1 cellular context compared by ENCODE assay signal in the genomic region with DNA sequence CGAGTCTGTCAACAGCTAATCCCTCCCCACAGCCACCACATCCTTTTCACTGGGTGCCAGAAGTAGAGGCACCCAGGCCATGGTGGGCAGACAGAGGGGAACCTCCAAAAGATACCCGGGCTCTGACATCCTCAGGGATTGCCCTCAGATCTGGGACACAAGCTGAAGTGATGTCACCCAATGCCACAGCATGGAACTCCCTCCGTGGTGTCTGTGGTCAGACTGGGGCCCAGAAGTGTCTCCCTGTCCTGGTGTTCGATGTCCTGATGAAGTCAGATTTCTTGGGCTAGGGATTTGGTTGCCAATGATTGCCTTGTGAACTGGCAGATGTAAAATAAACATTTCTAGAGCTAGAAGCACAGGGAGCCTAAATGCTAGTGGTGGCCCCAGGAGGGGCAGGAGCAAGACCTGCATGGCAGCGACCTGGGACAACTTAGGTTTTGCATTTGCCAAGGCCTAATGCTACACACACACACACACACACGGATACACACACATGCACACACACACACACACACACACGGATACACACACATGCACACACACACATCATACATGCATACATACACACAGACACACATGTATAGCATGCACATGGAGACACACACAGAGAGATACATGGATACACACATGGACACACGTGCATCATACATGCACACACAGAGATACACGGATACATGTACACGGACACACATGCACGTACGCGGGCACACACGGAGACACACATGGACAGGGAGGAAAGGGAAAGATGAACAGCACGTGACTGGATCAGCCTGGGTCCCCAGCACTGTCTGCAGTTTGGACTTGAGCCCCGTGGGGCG.
TF ChIP-seq lines count a peak whose summit lies in the region.

No MANE protein-coding gene starts in this region.

TF ChIP-seq in K562, 482 proteins besides CTCF, POLR2A, EP300 and RAD21 (continued from another document and continues in another):
- TF ChIP-seq, protein P1, sequence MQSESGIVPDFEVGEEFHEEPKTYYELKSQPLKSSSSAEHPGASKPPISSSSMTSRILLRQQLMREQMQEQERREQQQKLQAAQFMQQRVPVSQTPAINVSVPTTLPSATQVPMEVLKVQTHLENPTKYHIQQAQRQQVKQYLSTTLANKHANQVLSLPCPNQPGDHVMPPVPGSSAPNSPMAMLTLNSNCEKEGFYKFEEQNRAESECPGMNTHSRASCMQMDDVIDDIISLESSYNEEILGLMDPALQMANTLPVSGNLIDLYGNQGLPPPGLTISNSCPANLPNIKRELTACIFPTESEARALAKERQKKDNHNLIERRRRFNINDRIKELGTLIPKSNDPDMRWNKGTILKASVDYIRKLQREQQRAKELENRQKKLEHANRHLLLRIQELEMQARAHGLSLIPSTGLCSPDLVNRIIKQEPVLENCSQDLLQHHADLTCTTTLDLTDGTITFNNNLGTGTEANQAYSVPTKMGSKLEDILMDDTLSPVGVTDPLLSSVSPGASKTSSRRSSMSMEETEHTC (IDR thresholded peaks at IDR 0.05), result no peak
- TF ChIP-seq MYBL2 (IDR thresholded peaks at IDR 0.05; ENCODE audit: low read depth), result no peak
- TF ChIP-seq MYBL2 (CRISPR knock-in tag; IDR thresholded peaks at IDR 0.05; ENCODE audit: borderline replicate concordance), result 0 out of 2 replicates have a peak, but pooled peaks have one; percentile 50
- TF ChIP-seq, protein P2, sequence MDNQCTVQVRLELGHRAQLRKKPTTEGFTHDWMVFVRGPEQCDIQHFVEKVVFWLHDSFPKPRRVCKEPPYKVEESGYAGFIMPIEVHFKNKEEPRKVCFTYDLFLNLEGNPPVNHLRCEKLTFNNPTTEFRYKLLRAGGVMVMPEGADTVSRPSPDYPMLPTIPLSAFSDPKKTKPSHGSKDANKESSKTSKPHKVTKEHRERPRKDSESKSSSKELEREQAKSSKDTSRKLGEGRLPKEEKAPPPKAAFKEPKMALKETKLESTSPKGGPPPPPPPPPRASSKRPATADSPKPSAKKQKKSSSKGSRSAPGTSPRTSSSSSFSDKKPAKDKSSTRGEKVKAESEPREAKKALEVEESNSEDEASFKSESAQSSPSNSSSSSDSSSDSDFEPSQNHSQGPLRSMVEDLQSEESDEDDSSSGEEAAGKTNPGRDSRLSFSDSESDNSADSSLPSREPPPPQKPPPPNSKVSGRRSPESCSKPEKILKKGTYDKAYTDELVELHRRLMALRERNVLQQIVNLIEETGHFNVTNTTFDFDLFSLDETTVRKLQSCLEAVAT (IDR thresholded peaks at IDR 0.05), result no peak
- TF ChIP-seq L3MBTL2 (IDR thresholded peaks at IDR 0.05), result no peak
- TF ChIP-seq, protein P3, sequence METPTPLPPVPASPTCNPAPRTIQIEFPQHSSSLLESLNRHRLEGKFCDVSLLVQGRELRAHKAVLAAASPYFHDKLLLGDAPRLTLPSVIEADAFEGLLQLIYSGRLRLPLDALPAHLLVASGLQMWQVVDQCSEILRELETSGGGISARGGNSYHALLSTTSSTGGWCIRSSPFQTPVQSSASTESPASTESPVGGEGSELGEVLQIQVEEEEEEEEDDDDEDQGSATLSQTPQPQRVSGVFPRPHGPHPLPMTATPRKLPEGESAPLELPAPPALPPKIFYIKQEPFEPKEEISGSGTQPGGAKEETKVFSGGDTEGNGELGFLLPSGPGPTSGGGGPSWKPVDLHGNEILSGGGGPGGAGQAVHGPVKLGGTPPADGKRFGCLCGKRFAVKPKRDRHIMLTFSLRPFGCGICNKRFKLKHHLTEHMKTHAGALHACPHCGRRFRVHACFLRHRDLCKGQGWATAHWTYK (CRISPR knock-in tag; IDR thresholded peaks at IDR 0.05), result no peak
- TF ChIP-seq, protein P4, sequence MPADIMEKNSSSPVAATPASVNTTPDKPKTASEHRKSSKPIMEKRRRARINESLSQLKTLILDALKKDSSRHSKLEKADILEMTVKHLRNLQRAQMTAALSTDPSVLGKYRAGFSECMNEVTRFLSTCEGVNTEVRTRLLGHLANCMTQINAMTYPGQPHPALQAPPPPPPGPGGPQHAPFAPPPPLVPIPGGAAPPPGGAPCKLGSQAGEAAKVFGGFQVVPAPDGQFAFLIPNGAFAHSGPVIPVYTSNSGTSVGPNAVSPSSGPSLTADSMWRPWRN (IDR thresholded peaks at IDR 0.05; ENCODE audit: low read depth), result no peak
- TF ChIP-seq, protein P5, sequence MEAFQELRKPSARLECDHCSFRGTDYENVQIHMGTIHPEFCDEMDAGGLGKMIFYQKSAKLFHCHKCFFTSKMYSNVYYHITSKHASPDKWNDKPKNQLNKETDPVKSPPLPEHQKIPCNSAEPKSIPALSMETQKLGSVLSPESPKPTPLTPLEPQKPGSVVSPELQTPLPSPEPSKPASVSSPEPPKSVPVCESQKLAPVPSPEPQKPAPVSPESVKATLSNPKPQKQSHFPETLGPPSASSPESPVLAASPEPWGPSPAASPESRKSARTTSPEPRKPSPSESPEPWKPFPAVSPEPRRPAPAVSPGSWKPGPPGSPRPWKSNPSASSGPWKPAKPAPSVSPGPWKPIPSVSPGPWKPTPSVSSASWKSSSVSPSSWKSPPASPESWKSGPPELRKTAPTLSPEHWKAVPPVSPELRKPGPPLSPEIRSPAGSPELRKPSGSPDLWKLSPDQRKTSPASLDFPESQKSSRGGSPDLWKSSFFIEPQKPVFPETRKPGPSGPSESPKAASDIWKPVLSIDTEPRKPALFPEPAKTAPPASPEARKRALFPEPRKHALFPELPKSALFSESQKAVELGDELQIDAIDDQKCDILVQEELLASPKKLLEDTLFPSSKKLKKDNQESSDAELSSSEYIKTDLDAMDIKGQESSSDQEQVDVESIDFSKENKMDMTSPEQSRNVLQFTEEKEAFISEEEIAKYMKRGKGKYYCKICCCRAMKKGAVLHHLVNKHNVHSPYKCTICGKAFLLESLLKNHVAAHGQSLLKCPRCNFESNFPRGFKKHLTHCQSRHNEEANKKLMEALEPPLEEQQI (IDR thresholded peaks at IDR 0.05), result no peak
- TF ChIP-seq, protein P6, sequence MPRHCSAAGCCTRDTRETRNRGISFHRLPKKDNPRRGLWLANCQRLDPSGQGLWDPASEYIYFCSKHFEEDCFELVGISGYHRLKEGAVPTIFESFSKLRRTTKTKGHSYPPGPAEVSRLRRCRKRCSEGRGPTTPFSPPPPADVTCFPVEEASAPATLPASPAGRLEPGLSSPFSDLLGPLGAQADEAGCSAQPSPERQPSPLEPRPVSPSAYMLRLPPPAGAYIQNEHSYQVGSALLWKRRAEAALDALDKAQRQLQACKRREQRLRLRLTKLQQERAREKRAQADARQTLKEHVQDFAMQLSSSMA (CRISPR knock-in tag; IDR thresholded peaks at IDR 0.05), result no peak
- no peak for TF ChIP-seq ZNF668 (CRISPR knock-in tag; IDR thresholded peaks at IDR 0.05)
- TF ChIP-seq, protein P7, sequence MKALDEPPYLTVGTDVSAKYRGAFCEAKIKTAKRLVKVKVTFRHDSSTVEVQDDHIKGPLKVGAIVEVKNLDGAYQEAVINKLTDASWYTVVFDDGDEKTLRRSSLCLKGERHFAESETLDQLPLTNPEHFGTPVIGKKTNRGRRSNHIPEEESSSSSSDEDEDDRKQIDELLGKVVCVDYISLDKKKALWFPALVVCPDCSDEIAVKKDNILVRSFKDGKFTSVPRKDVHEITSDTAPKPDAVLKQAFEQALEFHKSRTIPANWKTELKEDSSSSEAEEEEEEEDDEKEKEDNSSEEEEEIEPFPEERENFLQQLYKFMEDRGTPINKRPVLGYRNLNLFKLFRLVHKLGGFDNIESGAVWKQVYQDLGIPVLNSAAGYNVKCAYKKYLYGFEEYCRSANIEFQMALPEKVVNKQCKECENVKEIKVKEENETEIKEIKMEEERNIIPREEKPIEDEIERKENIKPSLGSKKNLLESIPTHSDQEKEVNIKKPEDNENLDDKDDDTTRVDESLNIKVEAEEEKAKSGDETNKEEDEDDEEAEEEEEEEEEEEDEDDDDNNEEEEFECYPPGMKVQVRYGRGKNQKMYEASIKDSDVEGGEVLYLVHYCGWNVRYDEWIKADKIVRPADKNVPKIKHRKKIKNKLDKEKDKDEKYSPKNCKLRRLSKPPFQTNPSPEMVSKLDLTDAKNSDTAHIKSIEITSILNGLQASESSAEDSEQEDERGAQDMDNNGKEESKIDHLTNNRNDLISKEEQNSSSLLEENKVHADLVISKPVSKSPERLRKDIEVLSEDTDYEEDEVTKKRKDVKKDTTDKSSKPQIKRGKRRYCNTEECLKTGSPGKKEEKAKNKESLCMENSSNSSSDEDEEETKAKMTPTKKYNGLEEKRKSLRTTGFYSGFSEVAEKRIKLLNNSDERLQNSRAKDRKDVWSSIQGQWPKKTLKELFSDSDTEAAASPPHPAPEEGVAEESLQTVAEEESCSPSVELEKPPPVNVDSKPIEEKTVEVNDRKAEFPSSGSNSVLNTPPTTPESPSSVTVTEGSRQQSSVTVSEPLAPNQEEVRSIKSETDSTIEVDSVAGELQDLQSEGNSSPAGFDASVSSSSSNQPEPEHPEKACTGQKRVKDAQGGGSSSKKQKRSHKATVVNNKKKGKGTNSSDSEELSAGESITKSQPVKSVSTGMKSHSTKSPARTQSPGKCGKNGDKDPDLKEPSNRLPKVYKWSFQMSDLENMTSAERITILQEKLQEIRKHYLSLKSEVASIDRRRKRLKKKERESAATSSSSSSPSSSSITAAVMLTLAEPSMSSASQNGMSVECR (CRISPR knock-in tag; IDR thresholded peaks at IDR 0.05), result no peak
- TF ChIP-seq, protein P8, sequence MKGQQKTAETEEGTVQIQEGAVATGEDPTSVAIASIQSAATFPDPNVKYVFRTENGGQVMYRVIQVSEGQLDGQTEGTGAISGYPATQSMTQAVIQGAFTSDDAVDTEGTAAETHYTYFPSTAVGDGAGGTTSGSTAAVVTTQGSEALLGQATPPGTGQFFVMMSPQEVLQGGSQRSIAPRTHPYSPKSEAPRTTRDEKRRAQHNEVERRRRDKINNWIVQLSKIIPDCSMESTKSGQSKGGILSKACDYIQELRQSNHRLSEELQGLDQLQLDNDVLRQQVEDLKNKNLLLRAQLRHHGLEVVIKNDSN (CRISPR knock-in tag; IDR thresholded peaks at IDR 0.05), result peak; percentile 84
- TF ChIP-seq, protein P9, sequence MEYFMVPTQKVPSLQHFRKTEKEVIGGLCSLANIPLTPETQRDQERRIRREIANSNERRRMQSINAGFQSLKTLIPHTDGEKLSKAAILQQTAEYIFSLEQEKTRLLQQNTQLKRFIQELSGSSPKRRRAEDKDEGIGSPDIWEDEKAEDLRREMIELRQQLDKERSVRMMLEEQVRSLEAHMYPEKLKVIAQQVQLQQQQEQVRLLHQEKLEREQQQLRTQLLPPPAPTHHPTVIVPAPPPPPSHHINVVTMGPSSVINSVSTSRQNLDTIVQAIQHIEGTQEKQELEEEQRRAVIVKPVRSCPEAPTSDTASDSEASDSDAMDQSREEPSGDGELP (CRISPR knock-in tag; IDR thresholded peaks at IDR 0.05; ENCODE audit: borderline replicate concordance), result no peak
- no peak for TF ChIP-seq SRSF3 (IDR thresholded peaks at IDR 0.05; ENCODE audit: insufficient read depth, low read length)
- no peak for TF ChIP-seq BRD9 (IDR thresholded peaks at IDR 0.05; ENCODE audit: low read depth, partially characterized antibody)
- TF ChIP-seq, protein P10, sequence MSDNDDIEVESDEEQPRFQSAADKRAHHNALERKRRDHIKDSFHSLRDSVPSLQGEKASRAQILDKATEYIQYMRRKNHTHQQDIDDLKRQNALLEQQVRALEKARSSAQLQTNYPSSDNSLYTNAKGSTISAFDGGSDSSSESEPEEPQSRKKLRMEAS (CRISPR knock-in tag; IDR thresholded peaks at IDR 0.05), result peak; percentile 66; the same call in 1 of the 2 replicates
- no peak for TF ChIP-seq TAF9B (IDR thresholded peaks at IDR 0.05; ENCODE audit: partially characterized antibody)
- no peak for TF ChIP-seq SAFB2 (IDR thresholded peaks at IDR 0.05; ENCODE audit: borderline replicate concordance, low read depth, low read length, severe bottlenecking)
- TF ChIP-seq, protein P11, sequence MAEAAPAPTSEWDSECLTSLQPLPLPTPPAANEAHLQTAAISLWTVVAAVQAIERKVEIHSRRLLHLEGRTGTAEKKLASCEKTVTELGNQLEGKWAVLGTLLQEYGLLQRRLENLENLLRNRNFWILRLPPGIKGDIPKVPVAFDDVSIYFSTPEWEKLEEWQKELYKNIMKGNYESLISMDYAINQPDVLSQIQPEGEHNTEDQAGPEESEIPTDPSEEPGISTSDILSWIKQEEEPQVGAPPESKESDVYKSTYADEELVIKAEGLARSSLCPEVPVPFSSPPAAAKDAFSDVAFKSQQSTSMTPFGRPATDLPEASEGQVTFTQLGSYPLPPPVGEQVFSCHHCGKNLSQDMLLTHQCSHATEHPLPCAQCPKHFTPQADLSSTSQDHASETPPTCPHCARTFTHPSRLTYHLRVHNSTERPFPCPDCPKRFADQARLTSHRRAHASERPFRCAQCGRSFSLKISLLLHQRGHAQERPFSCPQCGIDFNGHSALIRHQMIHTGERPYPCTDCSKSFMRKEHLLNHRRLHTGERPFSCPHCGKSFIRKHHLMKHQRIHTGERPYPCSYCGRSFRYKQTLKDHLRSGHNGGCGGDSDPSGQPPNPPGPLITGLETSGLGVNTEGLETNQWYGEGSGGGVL (CRISPR knock-in tag; IDR thresholded peaks at IDR 0.05), result no peak
- no peak for TF ChIP-seq SMARCA4 (IDR thresholded peaks at IDR 0.05)
- no peak for TF ChIP-seq XRCC3 (IDR thresholded peaks at IDR 0.05)
- TF ChIP-seq, protein P12, sequence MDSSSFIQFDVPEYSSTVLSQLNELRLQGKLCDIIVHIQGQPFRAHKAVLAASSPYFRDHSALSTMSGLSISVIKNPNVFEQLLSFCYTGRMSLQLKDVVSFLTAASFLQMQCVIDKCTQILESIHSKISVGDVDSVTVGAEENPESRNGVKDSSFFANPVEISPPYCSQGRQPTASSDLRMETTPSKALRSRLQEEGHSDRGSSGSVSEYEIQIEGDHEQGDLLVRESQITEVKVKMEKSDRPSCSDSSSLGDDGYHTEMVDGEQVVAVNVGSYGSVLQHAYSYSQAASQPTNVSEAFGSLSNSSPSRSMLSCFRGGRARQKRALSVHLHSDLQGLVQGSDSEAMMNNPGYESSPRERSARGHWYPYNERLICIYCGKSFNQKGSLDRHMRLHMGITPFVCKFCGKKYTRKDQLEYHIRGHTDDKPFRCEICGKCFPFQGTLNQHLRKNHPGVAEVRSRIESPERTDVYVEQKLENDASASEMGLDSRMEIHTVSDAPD (CRISPR knock-in tag; IDR thresholded peaks at IDR 0.05), result no peak
- no peak for TF ChIP-seq FOS (IDR thresholded peaks at IDR 0.05; ENCODE audit: extremely low read depth, insufficient read length)
- TF ChIP-seq, protein P13, sequence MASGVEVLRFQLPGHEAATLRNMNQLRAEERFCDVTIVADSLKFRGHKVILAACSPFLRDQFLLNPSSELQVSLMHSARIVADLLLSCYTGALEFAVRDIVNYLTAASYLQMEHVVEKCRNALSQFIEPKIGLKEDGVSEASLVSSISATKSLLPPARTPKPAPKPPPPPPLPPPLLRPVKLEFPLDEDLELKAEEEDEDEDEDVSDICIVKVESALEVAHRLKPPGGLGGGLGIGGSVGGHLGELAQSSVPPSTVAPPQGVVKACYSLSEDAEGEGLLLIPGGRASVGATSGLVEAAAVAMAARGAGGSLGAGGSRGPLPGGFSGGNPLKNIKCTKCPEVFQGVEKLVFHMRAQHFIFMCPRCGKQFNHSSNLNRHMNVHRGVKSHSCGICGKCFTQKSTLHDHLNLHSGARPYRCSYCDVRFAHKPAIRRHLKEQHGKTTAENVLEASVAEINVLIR (CRISPR knock-in tag; IDR thresholded peaks at IDR 0.05), result no peak
- no peak for TF ChIP-seq FOXP1 (CRISPR knock-in tag; IDR thresholded peaks at IDR 0.05)
- TF ChIP-seq HDAC8 (tag; IDR thresholded peaks at IDR 0.05), result no peak
- peak; percentile 73 for TF ChIP-seq BHLHE40 (IDR thresholded peaks at IDR 0.05; ENCODE audit: low read length)
